In the genomic region with DNA sequence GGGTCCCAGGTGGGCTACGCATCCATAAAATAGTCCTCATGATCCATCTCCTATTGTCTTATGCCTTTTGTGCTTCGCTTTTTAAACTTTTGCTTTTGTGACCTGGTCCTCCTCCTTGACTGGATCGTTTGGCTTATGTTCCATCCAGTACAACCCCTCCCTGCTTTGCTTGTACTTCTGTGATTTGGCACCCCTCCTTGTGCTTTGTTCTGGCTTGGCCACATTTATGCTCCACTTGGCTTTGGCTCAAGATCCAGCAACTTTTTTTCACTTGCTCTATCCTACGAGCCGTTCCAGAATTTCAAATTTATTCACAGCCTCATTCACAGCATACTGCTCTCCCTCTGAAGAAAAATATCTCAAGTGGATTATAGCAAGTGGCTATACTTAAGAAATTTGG, we compare ENCODE assay signal across 15 cellular contexts. TPM values are rescaled to one million over a fixed set of nuclear protein-coding genes. Genes with fewer than 3 reads are reported as not detected.
"Had no signal": no experiment of that assay in that cellular context is flagged by ENCODE, and none has a peak within 500 bp of the region (broad histone marks: within the 10 kb centered on the region; RNA-seq: fewer than 3 reads in every experiment).

No MANE protein-coding gene starts in this region.

- H3K27me3 Mint-ChIP-seq: activated CD4-positive, alpha-beta T cell treated with anti-CD3 and anti-CD28 coated beads, Interleukin-2, amount 10 ng/mL, durations not matched to agents 7 days and 5 days; T-helper 17 cell; type B pancreatic cell had no signal

- H3K4me3 Mint-ChIP-seq: activated B cell treated with CpG ODN at 0.5 μM for 24 hours; activated CD4-positive, alpha-beta T cell treated with anti-CD3 and anti-CD28 coated beads, Interleukin-2, amount 10 ng/mL, durations not matched to agents 7 days and 5 days; activated naive CD4-positive, alpha-beta T cell treated with anti-CD3 and anti-CD28 coated beads for 36 hours; T-helper 17 cell; type B pancreatic cell had no signal

- H3K27ac Mint-ChIP-seq: activated B cell treated with CpG ODN at 0.5 μM for 24 hours; activated CD4-positive, alpha-beta T cell treated with anti-CD3 and anti-CD28 coated beads, Interleukin-2, amount 10 ng/mL, durations not matched to agents 7 days and 5 days; activated naive CD4-positive, alpha-beta T cell treated with anti-CD3 and anti-CD28 coated beads for 36 hours; T-helper 17 cell; type B pancreatic cell had no signal

- H3K9me3 Mint-ChIP-seq: activated B cell treated with CpG ODN at 0.5 μM for 24 hours; activated CD4-positive, alpha-beta T cell treated with anti-CD3 and anti-CD28 coated beads, Interleukin-2, amount 10 ng/mL, durations not matched to agents 7 days and 5 days; activated naive CD4-positive, alpha-beta T cell treated with anti-CD3 and anti-CD28 coated beads for 36 hours; type B pancreatic cell had no signal

- DNase-seq: activated B cell treated with CpG ODN at 0.5 μM for 24 hours; activated CD4-positive, alpha-beta T cell treated with anti-CD3 and anti-CD28 coated beads, Interleukin-2, amount 10 ng/mL, durations not matched to agents 7 days and 5 days; activated CD8-positive, alpha-beta memory T cell treated with anti-CD3 and anti-CD28 coated beads for 24 hours; activated naive CD4-positive, alpha-beta T cell treated with anti-CD3 and anti-CD28 coated beads for 36 hours; dermis blood vessel endothelial cell; glutamatergic neuron; mesendoderm; retina; small intestine; T-helper 17 cell had no signal

- ATAC-seq: left lobe of liver, T-helper 17 cell had no signal

- H3K36me3 Mint-ChIP-seq: type B pancreatic cell had no signal

RNA-seq across cellular contexts. Expression of gene GLRA2, which starts 28.0 kb away (rescaled TPM):
- total RNA-seq: activated B cell treated with CpG ODN at 0.5 μM for 24 hours; activated CD4-positive, alpha-beta T cell treated with anti-CD3 and anti-CD28 coated beads, Interleukin-2, amount 10 ng/mL, durations not matched to agents 7 days and 5 days; activated naive CD4-positive, alpha-beta T cell treated with anti-CD3 and anti-CD28 coated beads for 36 hours; dermis blood vessel endothelial cell; left lobe of liver; osteoblast; T-helper 17 cell had no signal
- polyA plus RNA-seq: adipose tissue, esophagus had no signal
